14 cellular contexts compared by ENCODE assay signal in genomic region chr19:15320118-15320517, GRCh38. TPM values are rescaled to one million over a fixed set of nuclear protein-coding genes. Genes with fewer than 3 reads are reported as not detected.
DNase-seq lines count a peak whose midpoint lies in the region; ATAC-seq and TF ChIP-seq lines count a peak whose summit lies in the region.
"Had no signal": no experiment of that assay in that cellular context is flagged by ENCODE, and none has a peak within 500 bp of the region (broad histone marks: within the 10 kb centered on the region; RNA-seq: fewer than 3 reads in every experiment).

No MANE protein-coding gene starts in this region.

- no peak overlapping the region for H3K9ac ChIP-seq in parathyroid adenoma

- H3K27ac Mint-ChIP-seq in CD4-positive, alpha-beta T cell: peak overlapping the region; percentile 71
- H3K27ac Mint-ChIP-seq in stimulated activated memory B cell treated with anti-CD40 and anti-IgM and Interleukin-4, amounts not matched to agents 10 μg/mL and 1 μg/mL and 100 μg/mL, for 72 hours: no peak overlapping the region

- H3K36me3 ChIP-seq in parathyroid adenoma (ENCODE audit: control insufficient read depth, insufficient read depth, low read length): no peaks in the 10 kb centered on the region
- H3K36me3 ChIP-seq in suprapubic skin: no peaks in the 10 kb centered on the region
- H3K36me3 ChIP-seq in right atrium auricular region: no peaks in the 10 kb centered on the region

- H3K4me3 Mint-ChIP-seq in CD4-positive, alpha-beta T cell: peak overlapping the region; percentile 35
- no peak overlapping the region for H3K4me3 Mint-ChIP-seq in stimulated activated memory B cell treated with anti-CD40 and anti-IgM and Interleukin-4, amounts not matched to agents 10 μg/mL and 1 μg/mL and 100 μg/mL, for 72 hours

- no peaks in the 10 kb centered on the region for H3K9me3 ChIP-seq in CD4-positive, alpha-beta T cell (ENCODE audit: control insufficient read depth, low read length)
- H3K9me3 ChIP-seq in parathyroid adenoma (ENCODE audit: control insufficient read depth, low read length) (no peaks in the 10 kb centered on the region), suprapubic skin (no peaks in the 10 kb centered on the region), right atrium auricular region (no peaks in the 10 kb centered on the region)
- H3K9me3 ChIP-seq: body of pancreas had no signal

- peaks cover 74% of the 10 kb centered on the region for H3K79me2 ChIP-seq in parathyroid adenoma

- no peak for TF ChIP-seq CTCF in CD4-positive, alpha-beta T cell (IDR thresholded peaks at IDR 0.05)
- no peak for TF ChIP-seq CTCF in parathyroid adenoma (IDR thresholded peaks at IDR 0.05)
- no peak for TF ChIP-seq CTCF in suprapubic skin (IDR thresholded peaks at IDR 0.05)
- TF ChIP-seq CTCF in right atrium auricular region (IDR thresholded peaks at IDR 0.05): no peak

- H3K4me3 ChIP-seq in parathyroid adenoma (ENCODE audit: low read depth, low read length): no peak overlapping the region
- H3K4me3 ChIP-seq in suprapubic skin: no peak overlapping the region
- no peak overlapping the region for H3K4me3 ChIP-seq in right atrium auricular region
- H3K4me3 ChIP-seq: body of pancreas had no signal

- no peaks in the 10 kb centered on the region for H3K9me3 Mint-ChIP-seq in CD4-positive, alpha-beta T cell
- no peaks in the 10 kb centered on the region for H3K9me3 Mint-ChIP-seq in stimulated activated memory B cell treated with anti-CD40 and anti-IgM and Interleukin-4, amounts not matched to agents 10 μg/mL and 1 μg/mL and 100 μg/mL, for 72 hours

- no peaks in the 10 kb centered on the region for H3K27me3 ChIP-seq in CD4-positive, alpha-beta T cell (ENCODE audit: control insufficient read depth, insufficient read depth, low read length)
- no peaks in the 10 kb centered on the region for H3K27me3 ChIP-seq in parathyroid adenoma (ENCODE audit: control insufficient read depth, insufficient read depth, low read length)
- H3K27me3 ChIP-seq in suprapubic skin: no peaks in the 10 kb centered on the region
- no peaks in the 10 kb centered on the region for H3K27me3 ChIP-seq in right atrium auricular region
- H3K27me3 ChIP-seq: body of pancreas had no signal

- DNase-seq in CD4-positive, alpha-beta T cell: no peak
- DNase-seq in LHCN-M2 (ENCODE audit: low read depth) (peak; percentile 56), epidermal melanocyte (ENCODE audit: insufficient read length, low spot score) (peak; percentile 17), suprapubic skin (ENCODE audit: low spot score in 2 of 2) (no peak), right atrium auricular region (ENCODE audit: low spot score) (no peak)
- DNase-seq in stimulated activated CD4-positive, alpha-beta T cell treated with anti-CD3 and anti-CD28 coated beads, Interleukin-4, amount 100 ng/mL, for 4 hours: no peak
- DNase-seq: body of pancreas; DMS153; NCI-H2107; stimulated activated CD4-positive, alpha-beta T cell treated with anti-CD3 and anti-CD28 coated beads, Interleukin-12 subunit alpha, Interleukin-12 subunit beta, amount 100 ng/mL, for 4 hours; T-helper 1 cell had no signal

- no peak overlapping the region for H3K27ac ChIP-seq in CD4-positive, alpha-beta T cell (ENCODE audit: low read depth, low read length)
- H3K27ac ChIP-seq in parathyroid adenoma: no peak overlapping the region
- H3K27ac ChIP-seq in suprapubic skin: no peak overlapping the region
- H3K27ac ChIP-seq in right atrium auricular region: no peak overlapping the region
- H3K27ac ChIP-seq: epithelial cell of prostate had no signal

- peaks cover 17% of the 10 kb centered on the region for H3K36me3 Mint-ChIP-seq in CD4-positive, alpha-beta T cell (ENCODE audit: low read depth)
- peaks cover 4% of the 10 kb centered on the region for H3K36me3 Mint-ChIP-seq in stimulated activated memory B cell treated with anti-CD40 and anti-IgM and Interleukin-4, amounts not matched to agents 10 μg/mL and 1 μg/mL and 100 μg/mL, for 72 hours

- H3K27me3 Mint-ChIP-seq in CD4-positive, alpha-beta T cell: no peaks in the 10 kb centered on the region
- no peaks in the 10 kb centered on the region for H3K27me3 Mint-ChIP-seq in stimulated activated memory B cell treated with anti-CD40 and anti-IgM and Interleukin-4, amounts not matched to agents 10 μg/mL and 1 μg/mL and 100 μg/mL, for 72 hours

- no peak overlapping the region for H2AFZ ChIP-seq in parathyroid adenoma

- intact Hi-C loops in CD4-positive, alpha-beta T cell (cut with DNase I, micrococcal nuclease): loop anchor here in 1 of 2 experiments (5.0 kb wide), 1 partner anchor 33 kb away; no protein-coding TSS in a partner anchor

- CTCF ChIA-PET in CD4-positive, alpha-beta T cell (lab: Charles Lee): interaction anchor here (0.6 kb wide), 1 partner anchor 13 kb away, joined by 3 read pairs; no protein-coding TSS in a partner anchor

- peaks cover 90% of the 10 kb centered on the region for H3K4me1 Mint-ChIP-seq in CD4-positive, alpha-beta T cell (ENCODE audit: low read depth)
- H3K4me1 Mint-ChIP-seq in stimulated activated memory B cell treated with anti-CD40 and anti-IgM and Interleukin-4, amounts not matched to agents 10 μg/mL and 1 μg/mL and 100 μg/mL, for 72 hours: peaks cover 89% of the 10 kb centered on the region

- POLR2A ChIA-PET in CD4-positive, alpha-beta T cell (lab: Charles Lee): interaction anchor here (1.1 kb wide), 1 partner anchor 12 kb away, joined by 3 read pairs; the partner anchor contains the start of gene BRD4

- ATAC-seq in CD4-positive, alpha-beta T cell (ENCODE audit: poor library complexity): no peak
- ATAC-seq in stimulated activated memory B cell treated with anti-CD40 and anti-IgM and Interleukin-4, amounts not matched to agents 10 μg/mL and 1 μg/mL and 100 μg/mL, for 72 hours: no peak
- ATAC-seq: body of pancreas had no signal

- no peak for TF ChIP-seq POLR2A in suprapubic skin (IDR thresholded peaks at IDR 0.05)

- H3K4me1 ChIP-seq in parathyroid adenoma (peaks cover 70% of the 10 kb centered on the region), suprapubic skin (peaks cover 93% of the 10 kb centered on the region), right atrium auricular region (peaks cover 3 to 92% of the 10 kb centered on the region in 2 donors)

- TF ChIP-seq EP300 in suprapubic skin (IDR thresholded peaks at IDR 0.05): no peak

- peak overlapping the region; percentile 37 for H3K4me2 ChIP-seq in parathyroid adenoma (ENCODE audit: low read length)

- 35% methylated on average over 4 of the region's 4 CpGs for WGBS in suprapubic skin

RNA-seq across cellular contexts. Expression of gene BRD4, which starts 12.2 kb away (rescaled TPM):
- total RNA-seq in CD4-positive, alpha-beta T cell: 100 to 1,000 TPM; 101 to 102 TPM
- total RNA-seq in LHCN-M2 (2014; rRNA removed) (15.6 and 18.3 TPM in 2 replicates), suprapubic skin (100 to 1,000 TPM in 1 of 4 donors, 10 to 100 TPM in 3; 54.8 to 111 (median 68.3) TPM), right atrium auricular region (10 to 100 TPM; 23.6 to 41.0 TPM)
- 36.5 TPM for polyA plus RNA-seq in LHCN-M2 (2012)

RNA-seq across cellular contexts. Expression of gene AKAP8, which starts 59.5 kb away (rescaled TPM):
- total RNA-seq in CD4-positive, alpha-beta T cell: 10 to 100 TPM; 87.5 to 90.1 TPM
- 26.3 and 28.0 TPM in 2 replicates for total RNA-seq in LHCN-M2 (2014; rRNA removed)
- 12.0 TPM for polyA plus RNA-seq in LHCN-M2 (2012)
- total RNA-seq in suprapubic skin: 10 to 100 TPM; 25.3 to 77.9 (median 41.6) TPM
- 10 to 100 TPM; 12.3 to 17.9 TPM for total RNA-seq in right atrium auricular region

Comparison
In these comparisons a context has a peak if more than half of its experiments do, and no peak if none do; other contexts are left out.
1. DNase-seq: peak in LHCN-M2 (single experiment) and epidermal melanocyte (single experiment); none in CD4-positive, alpha-beta T cell (0 of 10), stimulated activated CD4-positive, alpha-beta T cell treated with anti-CD3 and anti-CD28 coated beads, Interleukin-4, amount 100 ng/mL, for 4 hours (0 of 2), suprapubic skin (0 of 2) and right atrium auricular region (single experiment).